20 cellular contexts compared by ENCODE assay signal in genomic region chr4:142615324-142615665, GRCh38.
A peak's percentile ranks its signal among the peaks of the same experiment; 100 is the strongest.
DNase-seq lines count a peak whose midpoint lies in the region; ATAC-seq, FAIRE-seq and TF ChIP-seq lines count a peak whose summit lies in the region.
"Had no signal": no experiment of that assay in that cellular context is flagged by ENCODE, and none has a peak within 500 bp of the region (broad histone marks: within the 10 kb centered on the region; RNA-seq: fewer than 3 reads in every experiment).

No MANE protein-coding gene starts in this region.

- intact Hi-C loops in Panc1 (cut with micrococcal nuclease; ENCODE audit: unreplicated experiment): no loop called here
- intact Hi-C loops in thyroid gland (cut with DNase I): no loop called here

- POLR2A ChIA-PET in Panc1 (lab: Charles Lee): no interaction called here

- TF ChIP-seq CTCF in Panc1 (IDR thresholded peaks at IDR 0.05): no peak
- TF ChIP-seq CTCF in fibroblast of lung (conservative IDR thresholded peaks at IDR 0.05 in 1 of 2, IDR thresholded peaks at IDR 0.05 in 1 of 2; ENCODE audit: low read depth in 1 of 2, low read length in 2 of 2): no peak
- no peak for TF ChIP-seq CTCF in thyroid gland (IDR thresholded peaks at IDR 0.05)
- no peak for TF ChIP-seq CTCF in coronary artery (IDR thresholded peaks at IDR 0.05)

- no peak overlapping the region for H3K4ac ChIP-seq in trophoblast cell (ENCODE audit: low read depth, low read length)

- BruUV-seq in Panc1 (replicated peaks; lab: Mats Ljungman, UMichigan): no TSS peak

- H3K27me3 ChIP-seq in Panc1 (ENCODE audit: control insufficient read depth, insufficient read depth, low read length): no peaks in the 10 kb centered on the region
- no peaks in the 10 kb centered on the region for H3K27me3 ChIP-seq in fibroblast of lung (ENCODE audit: control insufficient read depth, insufficient read depth, low read length)
- H3K27me3 ChIP-seq in trophoblast cell (ENCODE audit: insufficient read depth, low read length): no peaks in the 10 kb centered on the region
- H3K27me3 ChIP-seq in thyroid gland: no peaks in the 10 kb centered on the region
- H3K27me3 ChIP-seq: cardiac muscle cell had no signal

- no peak for FAIRE-seq in urothelium cell line (lab: Jason Lieb, UNC)
- FAIRE-seq: H1 had no signal

- no peak overlapping the region for H4K91ac ChIP-seq in trophoblast cell (ENCODE audit: low read depth, low read length)

- no peaks in the 10 kb centered on the region for H3K9me3 ChIP-seq in Panc1 (ENCODE audit: control insufficient read depth, insufficient read depth, low read depth, low read length)
- H3K9me3 ChIP-seq in fibroblast of lung (ENCODE audit: control insufficient read depth, insufficient read depth, low read depth, low read length): no peaks in the 10 kb centered on the region
- H3K9me3 ChIP-seq in trophoblast cell (ENCODE audit: insufficient read depth, low read depth, low read length): peaks cover 1% of the 10 kb centered on the region
- no peaks in the 10 kb centered on the region for H3K9me3 ChIP-seq in thyroid gland

- DNase-seq in H4 (ENCODE audit: low spot score) (peak; percentile 9), Panc1 (ENCODE audit: low read depth, low spot score) (no peak), fibroblast of lung (ENCODE audit: low read depth in 2 of 2) (peak; percentile 36 to 85), trophoblast cell (peak; percentile 38 to 65), urothelium cell line (ENCODE audit: low spot score) (no peak), thyroid gland (no peak), coronary artery (ENCODE audit: low spot score) (no peak)
- DNase-seq: activated CD4-positive, CD25-positive, alpha-beta regulatory T cell; activated gamma-delta T cell treated with Interleukin-2 at 50 U/mL for 16 hours; DMS79; effector memory CD4-positive, alpha-beta T cell; glutamatergic neuron; Kasumi-1; kidney; NCI-H2029; NCI-H526 treated with DMSO at 0.1 percent for 48 hours; T-helper 1 cell had no signal

- peak; percentile 91 for ATAC-seq in Panc1
- no peak for ATAC-seq in GM19035 (IDR thresholded peaks at IDR 0.05; ENCODE audit: unreplicated experiment)

- no peak overlapping the region for H3K18ac ChIP-seq in trophoblast cell (ENCODE audit: low read length)

- H3K4me2 ChIP-seq in fibroblast of lung (ENCODE audit: extremely low read depth, insufficient read depth, low read length): no peak overlapping the region
- H3K4me2 ChIP-seq in trophoblast cell (ENCODE audit: low read length): no peak overlapping the region

- no peak for TF ChIP-seq POLR2A in thyroid gland (IDR thresholded peaks at IDR 0.05)

- H3K79me1 ChIP-seq in trophoblast cell (ENCODE audit: low read length): peaks cover 1% of the 10 kb centered on the region

- no peak overlapping the region for H4K12ac ChIP-seq in trophoblast cell (ENCODE audit: low read depth, low read length)

- no peak overlapping the region for H3K23ac ChIP-seq in trophoblast cell (ENCODE audit: low read length)

- H3K79me2 ChIP-seq in fibroblast of lung (ENCODE audit: control insufficient read depth, insufficient read depth, low read length) (no peaks in the 10 kb centered on the region), trophoblast cell (ENCODE audit: control insufficient read depth, insufficient read depth, low read length, poor library complexity) (no peaks in the 10 kb centered on the region)

- no peak overlapping the region for H2BK12ac ChIP-seq in trophoblast cell (ENCODE audit: low read length)

- no peak overlapping the region for H3K4me3 ChIP-seq in Panc1 (ENCODE audit: low read depth in 2 of 2, low read length in 2 of 2)
- no peak overlapping the region for H3K4me3 ChIP-seq in fibroblast of lung (replicated peaks in 1 of 4; ENCODE audit: control extremely low read depth in 1 of 4, insufficient read depth in 1 of 4, low read depth in 3 of 4, low read length in 4 of 4)
- H3K4me3 ChIP-seq in trophoblast cell (ENCODE audit: low read depth, low read length): no peak overlapping the region
- no peak overlapping the region for H3K4me3 ChIP-seq in thyroid gland (replicated peaks in 1 of 3)
- H3K4me3 ChIP-seq in coronary artery: no peak overlapping the region
- H3K4me3 ChIP-seq: cardiac muscle cell had no signal

- H2BK120ac ChIP-seq in trophoblast cell (ENCODE audit: insufficient read depth, low read length, poor library complexity): no peak overlapping the region

- H2AK5ac ChIP-seq in trophoblast cell (ENCODE audit: low read length): no peak overlapping the region

- no peaks in the 10 kb centered on the region for H4K20me1 ChIP-seq in fibroblast of lung (ENCODE audit: control insufficient read depth, extremely low read depth, insufficient read depth, low read length)

- peak overlapping the region; percentile 61; the same call in 1 of the 2 replicates for H3K27ac ChIP-seq in Panc1 (ENCODE audit: low read length)
- peak overlapping the region; percentile 50 for H3K27ac ChIP-seq in fibroblast of lung (ENCODE audit: insufficient read depth, low read length)
- H3K27ac ChIP-seq in trophoblast cell (ENCODE audit: low read depth, low read length): no peak overlapping the region
- no peak overlapping the region for H3K27ac ChIP-seq in thyroid gland
- H3K27ac ChIP-seq in coronary artery: peak overlapping the region in 1 of 2 donors; percentile 18
- H3K27ac ChIP-seq: cardiac muscle cell had no signal

- no peak overlapping the region for H4K8ac ChIP-seq in trophoblast cell (ENCODE audit: low read depth, low read length)

- CTCF ChIA-PET in Panc1 (lab: Charles Lee): no interaction called here

- H3K4me1 ChIP-seq in Panc1 (ENCODE audit: control insufficient read depth, insufficient read depth, low read length) (no peaks in the 10 kb centered on the region), fibroblast of lung (ENCODE audit: control insufficient read depth, extremely low read depth, insufficient read depth, low read length) (peaks cover 2% of the 10 kb centered on the region), trophoblast cell (ENCODE audit: control insufficient read depth in 1 of 2, insufficient read depth in 2 of 2, low read length in 2 of 2) (peaks cover 0 to 5% of the 10 kb centered on the region in 2 experiments), thyroid gland (no peaks in the 10 kb centered on the region)

- in situ Hi-C loops in Panc1 (cut with HindIII; ENCODE audit: low pct_unique_long_range_greater_than_20kb, low sequenced_read_pairs): no loop called here

- H3K9ac ChIP-seq in fibroblast of lung (ENCODE audit: insufficient read depth, low read length): no peak overlapping the region
- no peak overlapping the region for H3K9ac ChIP-seq in trophoblast cell (ENCODE audit: low read length)

- H3K36me3 ChIP-seq in Panc1 (ENCODE audit: control insufficient read depth, insufficient read depth, low read length): no peaks in the 10 kb centered on the region
- H3K36me3 ChIP-seq in fibroblast of lung (ENCODE audit: control insufficient read depth, insufficient read depth, low read length): no peaks in the 10 kb centered on the region
- no peaks in the 10 kb centered on the region for H3K36me3 ChIP-seq in trophoblast cell (ENCODE audit: control insufficient read depth in 1 of 2, insufficient read depth in 2 of 2, low read length in 2 of 2)
- no peaks in the 10 kb centered on the region for H3K36me3 ChIP-seq in thyroid gland
- H3K36me3 ChIP-seq: cardiac muscle cell had no signal

- H3K14ac ChIP-seq in trophoblast cell (ENCODE audit: low read length): no peak overlapping the region

- H2AFZ ChIP-seq in fibroblast of lung (ENCODE audit: low read length): no peak overlapping the region
- no peak overlapping the region for H2AFZ ChIP-seq in trophoblast cell (ENCODE audit: insufficient read depth, low read length, poor library complexity)

- WGBS in trophoblast cell (ENCODE audit: extremely low coverage, insufficient coverage, insufficient read length): no CpG with 5 or more reads among the region's 2 CpGs
- 88% methylated on average over 2 of the region's 2 CpGs for WGBS in thyroid gland, 2 donors

- no peak overlapping the region for H2BK5ac ChIP-seq in trophoblast cell (ENCODE audit: low read depth, low read length, poor library complexity)

Comparison
In these comparisons a context has a peak if more than half of its experiments do, and no peak if none do; other contexts are left out.
1. DNase-seq: peak in H4 (single experiment), fibroblast of lung (2 of 2) and trophoblast cell (2 of 2); none in Panc1 (single experiment), urothelium cell line (single experiment), thyroid gland (0 of 2) and coronary artery (single experiment).
2. H3K27ac ChIP-seq: peak in Panc1 (single experiment) and fibroblast of lung (single experiment); none in trophoblast cell (single experiment) and thyroid gland (0 of 3).